Comparison of ENCODE assay signal across 8 cellular contexts in the genomic region with DNA sequence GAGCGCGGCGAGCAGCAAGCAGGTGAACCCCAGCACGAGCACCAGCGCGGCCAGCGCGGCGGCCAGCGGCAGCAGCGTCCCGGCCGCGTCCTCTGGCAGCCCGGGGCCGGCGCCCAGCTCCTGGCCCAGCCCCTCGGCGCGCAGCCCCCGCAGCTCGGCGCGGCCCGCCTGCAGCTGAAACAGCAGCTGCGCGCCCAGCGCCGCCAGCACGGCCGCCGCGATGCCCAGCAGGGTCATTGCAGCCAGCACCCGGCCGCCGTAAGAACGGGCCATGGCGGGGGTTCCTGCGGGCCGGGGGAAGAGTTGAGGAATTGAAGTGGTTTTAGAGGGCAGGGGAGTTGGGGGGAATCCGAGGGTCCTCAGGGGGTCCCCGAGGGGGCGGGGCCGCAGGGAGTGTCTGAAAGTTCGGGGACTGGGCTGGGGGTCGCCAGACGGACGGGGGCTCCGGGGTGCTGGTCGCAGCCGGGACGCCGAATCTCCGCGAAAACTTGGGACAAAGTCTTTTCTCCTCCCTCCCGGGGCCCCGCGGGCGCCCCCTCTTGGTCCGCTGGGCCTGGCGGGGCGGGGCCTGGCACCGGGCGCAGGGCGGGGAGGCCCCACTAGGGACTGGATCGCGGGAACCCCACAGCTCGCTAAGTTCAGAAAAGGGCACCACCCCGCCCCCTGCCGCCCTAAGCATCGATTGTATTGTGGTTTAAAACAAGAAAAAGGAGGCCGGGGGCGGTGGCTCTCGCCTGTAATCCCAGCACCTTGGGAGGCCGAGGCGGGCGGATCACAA. TPM values are rescaled to one million over a fixed set of nuclear protein-coding genes. Genes with fewer than 3 reads are reported as not detected.
A peak's percentile ranks its signal among the peaks of the same experiment; 100 is the strongest.
DNase-seq lines count a peak whose midpoint lies in the region; ATAC-seq and TF ChIP-seq lines count a peak whose summit lies in the region.

A gene (minus strand): TSS at position 479 of the 778 bp plus-strand sequence. CDS start 206 bp downstream, at position 273.

- ATAC-seq in memory B cell (ENCODE audit: low read depth) = peak; percentile 88
- peak; percentile 81 for ATAC-seq in stimulated activated naive CD8-positive, alpha-beta T cell treated with anti-CD3 and anti-CD28 coated beads, Interleukin-15, amount 100 ng/mL, for 72 hours
- no peak for ATAC-seq in GM21390 (IDR thresholded peaks at IDR 0.05; ENCODE audit: unreplicated experiment)
- ATAC-seq in GM19467 (IDR thresholded peaks at IDR 0.05; ENCODE audit: unreplicated experiment) = no peak

- H3K4me1 ChIP-seq in HUES6 (ENCODE audit: control insufficient read depth, insufficient read depth, low read length) = no peaks in the 10 kb centered on the region

- peaks cover 12% of the 10 kb centered on the region for H3K27me3 ChIP-seq in BJ (ENCODE audit: control insufficient read depth, insufficient read depth, low read length)
- peaks cover 42% of the 10 kb centered on the region for H3K27me3 ChIP-seq in HUES6 (ENCODE audit: control insufficient read depth, insufficient read depth, low read length)

- POLR2A ChIA-PET in BJ (lab: Charles Lee) = no interaction called here

- H3K36me3 ChIP-seq in BJ (ENCODE audit: control insufficient read depth, insufficient read depth, low read length) (no peaks in the 10 kb centered on the region), HUES6 (ENCODE audit: control insufficient read depth, insufficient read depth, low read length) (no peaks in the 10 kb centered on the region)

- peaks cover 17% of the 10 kb centered on the region for H3K27me3 Mint-ChIP-seq in memory B cell
- peaks cover 21% of the 10 kb centered on the region for H3K27me3 Mint-ChIP-seq in stimulated activated naive CD8-positive, alpha-beta T cell treated with anti-CD3 and anti-CD28 coated beads, Interleukin-15, amount 100 ng/mL, for 72 hours

- no peaks in the 10 kb centered on the region for H3K36me3 Mint-ChIP-seq in memory B cell

- no peak within 1 kb of the TSS for H3K27ac Mint-ChIP-seq in memory B cell
- peak within 1 kb of the TSS in 1 of 2 donors; percentile 3 for H3K27ac Mint-ChIP-seq in stimulated activated naive CD8-positive, alpha-beta T cell treated with anti-CD3 and anti-CD28 coated beads, Interleukin-15, amount 100 ng/mL, for 72 hours

- H3K4me3 ChIP-seq in BJ (ENCODE audit: low read depth, low read length) = peak within 1 kb of the TSS; percentile 35
- peak within 1 kb of the TSS; percentile 57 for H3K4me3 ChIP-seq in HUES6 (ENCODE audit: low read depth, low read length)
- peak within 1 kb of the TSS; percentile 76 for H3K4me3 ChIP-seq in coronary artery

- H3K27ac ChIP-seq in HUES6 (ENCODE audit: low read depth, low read length) = no peak within 1 kb of the TSS
- H3K27ac ChIP-seq in coronary artery = peak within 1 kb of the TSS in 1 of 2 donors; percentile 3

- CTCF ChIA-PET in BJ (lab: Yijun Ruan, JAX) = interaction anchor here (0.8 to 2.0 kb wide), 12 partner anchors 11 to 327 kb away, joined by 3 to 6 read pairs (median 4); no protein-coding TSS in a partner anchor

- no peaks in the 10 kb centered on the region for H3K9me3 ChIP-seq in HUES6 (ENCODE audit: control insufficient read depth, insufficient read depth, low read depth, low read length)

- TF ChIP-seq CTCF in BJ (IDR thresholded peaks at IDR 0.05; ENCODE audit: insufficient read depth, low read depth, low read length) = peak; percentile 62
- peak; percentile 28 for TF ChIP-seq CTCF in coronary artery (IDR thresholded peaks at IDR 0.05)

- peaks cover 4% of the 10 kb centered on the region for H3K4me1 Mint-ChIP-seq in memory B cell
- H3K4me1 Mint-ChIP-seq in stimulated activated naive CD8-positive, alpha-beta T cell treated with anti-CD3 and anti-CD28 coated beads, Interleukin-15, amount 100 ng/mL, for 72 hours = peaks cover 19% of the 10 kb centered on the region

- H3K9me3 Mint-ChIP-seq in memory B cell = no peaks in the 10 kb centered on the region
- peaks cover 0 to 3% of the 10 kb centered on the region in 2 donors for H3K9me3 Mint-ChIP-seq in stimulated activated naive CD8-positive, alpha-beta T cell treated with anti-CD3 and anti-CD28 coated beads, Interleukin-15, amount 100 ng/mL, for 72 hours

- DNase-seq in BJ (ENCODE audit: low read depth) = no peak
- peak in 3 of 4 experiments; percentile 14 to 32 (median 31) for DNase-seq in activated CD4-positive, CD25-positive, alpha-beta regulatory T cell (lab: John Stamatoyannopoulos, UW)
- no peak for DNase-seq in coronary artery (ENCODE audit: low spot score)
- peak; percentile 46 to 50 for DNase-seq in memory B cell (ENCODE audit: low spot score in 2 of 2)
- DNase-seq in stimulated activated naive CD8-positive, alpha-beta T cell treated with anti-CD3 and anti-CD28 coated beads, Interleukin-15, amount 100 ng/mL, for 72 hours = peak; percentile 53 to 60

- peak within 1 kb of the TSS; percentile 40 for H3K4me3 Mint-ChIP-seq in memory B cell
- peak within 1 kb of the TSS; percentile 14 to 71 for H3K4me3 Mint-ChIP-seq in stimulated activated naive CD8-positive, alpha-beta T cell treated with anti-CD3 and anti-CD28 coated beads, Interleukin-15, amount 100 ng/mL, for 72 hours

- no peak within 1 kb of the TSS for H3K9ac ChIP-seq in HUES6 (ENCODE audit: low read length)

RNA-seq across cellular contexts. Expression of the gene that starts here (rescaled TPM):
- polyA plus RNA-seq in BJ (2011; rRNA removed) = 0.09 and 0.11 TPM in 2 replicates
- polyA minus RNA-seq in BJ (2011; rRNA and poly(A)+ RNA removed) = 0.09 TPM in 1 of 2 replicates, not detected in the other

Comparison
In these comparisons a context has a peak if more than half of its experiments do, and no peak if none do; other contexts are left out.
1. DNase-seq: peak in activated CD4-positive, CD25-positive, alpha-beta regulatory T cell (3 of 4), memory B cell (2 of 2) and stimulated activated naive CD8-positive, alpha-beta T cell treated with anti-CD3 and anti-CD28 coated beads, Interleukin-15, amount 100 ng/mL, for 72 hours (2 of 2); none in BJ (single experiment) and coronary artery (single experiment).
2. ATAC-seq: peak in memory B cell (single experiment) and stimulated activated naive CD8-positive, alpha-beta T cell treated with anti-CD3 and anti-CD28 coated beads, Interleukin-15, amount 100 ng/mL, for 72 hours (single experiment); none in GM21390 (single experiment) and GM19467 (single experiment).
3. Peak in every context shown above with its lines, with median percentiles within 50 percentile points of each other: H3K4me3 ChIP-seq.